20 cellular contexts compared by ENCODE assay signal in genomic region chr5:95084757-95085156, GRCh38.
DNase-seq lines count a peak whose midpoint lies in the region; ATAC-seq and TF ChIP-seq lines count a peak whose summit lies in the region.
"Had no signal": no experiment of that assay in that cellular context is flagged by ENCODE, and none has a peak within 500 bp of the region (broad histone marks: within the 10 kb centered on the region; RNA-seq: fewer than 3 reads in every experiment).

No MANE protein-coding gene starts in this region.

- H3K4me3 ChIP-seq in RWPE2 (ENCODE audit: severe bottlenecking) (no peak overlapping the region), fibroblast of mammary gland (ENCODE audit: control insufficient read depth, low read depth, low read length) (no peak overlapping the region)
- H3K4me3 ChIP-seq: BLaER1 treated with 17β-estradiol and CSF1 and Interleukin-3, amounts not matched to agents 10 nM and 100 nM; HAP-1; SJSA1 had no signal

- no peaks in the 10 kb centered on the region for H3K9me3 ChIP-seq in RWPE2 (ENCODE audit: severe bottlenecking)
- H3K9me3 ChIP-seq: BLaER1 treated with 17β-estradiol and CSF1 and Interleukin-3, amounts not matched to agents 10 nM and 100 nM; Caco-2; HAP-1; SJSA1 had no signal

- no peaks in the 10 kb centered on the region for H3K9me3 Mint-ChIP-seq in activated T-cell treated with anti-CD3 and anti-CD28 coated beads, Interleukin-2, amount 50 U/mL, for 72 hours
- H3K9me3 Mint-ChIP-seq: CD8-positive, alpha-beta T cell had no signal

- no peaks in the 10 kb centered on the region for H3K36me3 Mint-ChIP-seq in activated T-cell treated with anti-CD3 and anti-CD28 coated beads, Interleukin-2, amount 50 U/mL, for 72 hours (ENCODE audit: insufficient read depth in 2 of 2)
- H3K36me3 Mint-ChIP-seq: CD8-positive, alpha-beta T cell had no signal

- H3K36me3 ChIP-seq in RWPE2 (ENCODE audit: low read depth), result no peaks in the 10 kb centered on the region
- H3K36me3 ChIP-seq: BLaER1 treated with 17β-estradiol and CSF1 and Interleukin-3, amounts not matched to agents 10 nM and 100 nM; HAP-1; SJSA1 had no signal

- 0 out of 3 replicates have a peak, but pooled peaks have one; percentile 34 for ATAC-seq in RWPE2 (ENCODE audit: low read depth)
- ATAC-seq in activated T-cell treated with anti-CD3 and anti-CD28 coated beads, Interleukin-2, amount 50 U/mL, for 72 hours (replicated peaks in 1 of 2), result no peak
- ATAC-seq: CD8-positive, alpha-beta T cell had no signal

- H3K4me1 Mint-ChIP-seq in activated T-cell treated with anti-CD3 and anti-CD28 coated beads, Interleukin-2, amount 50 U/mL, for 72 hours (ENCODE audit: low read depth), result peaks cover 18% of the 10 kb centered on the region

- no peak overlapping the region for H3K27ac Mint-ChIP-seq in activated T-cell treated with anti-CD3 and anti-CD28 coated beads, Interleukin-2, amount 50 U/mL, for 72 hours
- H3K27ac Mint-ChIP-seq: CD8-positive, alpha-beta T cell had no signal

- peaks cover 24% of the 10 kb centered on the region for H3K4me1 ChIP-seq in RWPE2 (ENCODE audit: insufficient read depth, poor library complexity, severe bottlenecking)
- H3K4me1 ChIP-seq: Caco-2, HAP-1 had no signal

- no peak overlapping the region for H3K27ac ChIP-seq in RWPE2 (ENCODE audit: poor library complexity, severe bottlenecking)
- H3K27ac ChIP-seq: BLaER1 treated with 17β-estradiol and CSF1 and Interleukin-3, amounts not matched to agents 10 nM and 100 nM; SJSA1 had no signal

- H3K4me3 Mint-ChIP-seq in activated T-cell treated with anti-CD3 and anti-CD28 coated beads, Interleukin-2, amount 50 U/mL, for 72 hours, result no peak overlapping the region
- H3K4me3 Mint-ChIP-seq: CD8-positive, alpha-beta T cell had no signal

- H3K27me3 Mint-ChIP-seq in activated T-cell treated with anti-CD3 and anti-CD28 coated beads, Interleukin-2, amount 50 U/mL, for 72 hours (ENCODE audit: low read depth), result peaks cover 5% of the 10 kb centered on the region

- DNase-seq in DMS53 treated with DMSO at 0.1 percent for 48 hours (lab: John Stamatoyannopoulos, UW; ENCODE audit: unreplicated experiment), result peak; percentile 18
- DNase-seq in HCEC 1CT, result peak; percentile 41
- DNase-seq in RWPE2 (ENCODE audit: low spot score), result no peak
- DNase-seq in fibroblast of mammary gland (ENCODE audit: low read depth), result peak; percentile 7
- DNase-seq in NCI-H2081 treated with DMSO at 0.1 percent for 48 hours (lab: John Stamatoyannopoulos, UW), result no peak
- no peak for DNase-seq in activated T-cell treated with anti-CD3 and anti-CD28 coated beads, Interleukin-2, amount 50 U/mL, for 72 hours
- no peak for DNase-seq in NCI-H526 (lab: John Stamatoyannopoulos, UW)
- no peak for DNase-seq in HK-2 (ENCODE audit: unreplicated experiment)
- DNase-seq: AML-193; Caco-2; CD8-positive, alpha-beta T cell; DMS79 treated with DMSO at 0.1 percent for 48 hours; NCI-H2029; NCI-H446 treated with DMSO at 0.1 percent for 48 hours; NCI-H69; Right ventricle myocardium superior; T-helper 2 cell had no signal

- TF ChIP-seq CTCF in RWPE2 (IDR thresholded peaks at IDR 0.05; ENCODE audit: poor library complexity, severe bottlenecking) (no peak), fibroblast of mammary gland (conservative IDR thresholded peaks at IDR 0.05; ENCODE audit: control insufficient read depth, insufficient read depth, low read depth, low read length) (no peak)

- H3K27me3 ChIP-seq in RWPE2 (ENCODE audit: insufficient read depth, poor library complexity, severe bottlenecking), result no peaks in the 10 kb centered on the region
- H3K27me3 ChIP-seq: BLaER1 treated with 17β-estradiol and CSF1 and Interleukin-3, amounts not matched to agents 10 nM and 100 nM; SJSA1 had no signal

Comparison
In these comparisons a context has a peak if more than half of its experiments do, and no peak if none do; other contexts are left out.
1. DNase-seq: peak in DMS53 treated with DMSO at 0.1 percent for 48 hours (single experiment), HCEC 1CT (single experiment) and fibroblast of mammary gland (single experiment); none in RWPE2 (single experiment), NCI-H2081 treated with DMSO at 0.1 percent for 48 hours (single experiment), activated T-cell treated with anti-CD3 and anti-CD28 coated beads, Interleukin-2, amount 50 U/mL, for 72 hours (0 of 2), NCI-H526 (0 of 2) and HK-2 (single experiment).